ENCODE assay signal across 8 cellular contexts in genomic region chr13:91347212-91347995, GRCh38. TPM values are rescaled to one million over a fixed set of nuclear protein-coding genes. Genes with fewer than 3 reads are reported as not detected.
DNase-seq lines count a peak whose midpoint lies in the region; ATAC-seq and TF ChIP-seq lines count a peak whose summit lies in the region.

Gene MIR17HG, plus strand, starts transcription at chr13:91347687.

- H3K9me3 Mint-ChIP-seq in activated CD4-positive, alpha-beta T cell treated with anti-CD3 and anti-CD28 coated beads for 36 hours (ENCODE audit: low read depth): no peaks in the 10 kb centered on the region
- no peaks in the 10 kb centered on the region for H3K9me3 Mint-ChIP-seq in chondrocyte (ENCODE audit: low read depth)

- H3K27ac ChIP-seq in layer of hippocampus (ENCODE audit: low read depth, low read length): peak within 1 kb of the TSS; percentile 94

- POLR2A ChIA-PET in activated CD4-positive, alpha-beta T cell treated with anti-CD3 and anti-CD28 coated beads for 36 hours (lab: Charles Lee): interaction anchor here (1.0 to 1.6 kb wide), 3 partner anchors 9 to 21 kb away, joined by 3 to 5 read pairs (median 3); no protein-coding TSS in a partner anchor

- peaks cover 42% of the 10 kb centered on the region for H3K36me3 ChIP-seq in BE2C

- DNase-seq in BE2C: peak; percentile 94
- DNase-seq in GM19240 (ENCODE audit: insufficient read length, low spot score): peak; percentile 42
- peak; percentile 80 to 91 for DNase-seq in NCI-H524 (lab: John Stamatoyannopoulos, UW)
- peak; percentile 94 for DNase-seq in activated CD4-positive, alpha-beta T cell treated with anti-CD3 and anti-CD28 coated beads for 36 hours
- DNase-seq in chondrocyte (ENCODE audit: low spot score): peak; percentile 88
- DNase-seq in stimulated activated CD4-positive, alpha-beta T cell treated with anti-CD3 and anti-CD28 coated beads, Interleukin-1b, Interleukin-23, amount 100 ng/mL, for 1 hour (ENCODE audit: low read depth in 2 of 2): peak; percentile 66 to 76

- H3K4me3 ChIP-seq in BE2C (ENCODE audit: low read depth, low read length): peak within 1 kb of the TSS; percentile 60

- H3K4me1 ChIP-seq in BE2C: peaks cover 6% of the 10 kb centered on the region

- peaks cover 44% of the 10 kb centered on the region for H3K4me1 Mint-ChIP-seq in activated CD4-positive, alpha-beta T cell treated with anti-CD3 and anti-CD28 coated beads for 36 hours
- peaks cover 38% of the 10 kb centered on the region for H3K4me1 Mint-ChIP-seq in chondrocyte (ENCODE audit: low read depth)

- H3K9me3 ChIP-seq in BE2C: no peaks in the 10 kb centered on the region; the same call in 1 of the 2 replicates

- ATAC-seq in HG03442 (IDR thresholded peaks at IDR 0.05; ENCODE audit: unreplicated experiment): peak; percentile 47
- ATAC-seq in activated CD4-positive, alpha-beta T cell treated with anti-CD3 and anti-CD28 coated beads for 36 hours: peak; percentile 61

- peak within 1 kb of the TSS; percentile 93 for H3K4me3 Mint-ChIP-seq in activated CD4-positive, alpha-beta T cell treated with anti-CD3 and anti-CD28 coated beads for 36 hours
- peak within 1 kb of the TSS; percentile 93 for H3K4me3 Mint-ChIP-seq in chondrocyte (ENCODE audit: unreplicated experiment)

- H3K27me3 ChIP-seq in BE2C: peaks cover 50% of the 10 kb centered on the region
- H3K27me3 ChIP-seq in layer of hippocampus (ENCODE audit: control insufficient read depth, insufficient read depth, low read length): no peaks in the 10 kb centered on the region

- TF ChIP-seq CTCF in BE2C (IDR thresholded peaks at IDR 0.05; ENCODE audit: low read depth, low read length) (no peak), chondrocyte (IDR thresholded peaks at IDR 0.05) (no peak)

- CTCF ChIA-PET in activated CD4-positive, alpha-beta T cell treated with anti-CD3 and anti-CD28 coated beads for 36 hours (lab: Charles Lee): interaction anchor here (0.8 to 2.8 kb wide), 8 partner anchors 11 to 142 kb away, joined by 3 to 19 read pairs (median 4); no protein-coding TSS in a partner anchor

- H3K27me3 Mint-ChIP-seq in activated CD4-positive, alpha-beta T cell treated with anti-CD3 and anti-CD28 coated beads for 36 hours: no peaks in the 10 kb centered on the region
- H3K27me3 Mint-ChIP-seq in chondrocyte (ENCODE audit: low read depth): peaks cover 7% of the 10 kb centered on the region

- H3K36me3 Mint-ChIP-seq in activated CD4-positive, alpha-beta T cell treated with anti-CD3 and anti-CD28 coated beads for 36 hours (ENCODE audit: low read depth): peaks cover 35% of the 10 kb centered on the region
- peaks cover 2% of the 10 kb centered on the region for H3K36me3 Mint-ChIP-seq in chondrocyte (ENCODE audit: low read depth)

- intact Hi-C loops in activated CD4-positive, alpha-beta T cell treated with anti-CD3 and anti-CD28 coated beads for 36 hours (cut with DNase I, micrococcal nuclease): loop anchor here (1.0 to 2.0 kb wide), 3 partner anchors 22 to 51 kb away; partner anchors contain the start of gene GPC5 (in 2 of the 2)

- peak within 1 kb of the TSS; percentile 93 for H3K27ac Mint-ChIP-seq in activated CD4-positive, alpha-beta T cell treated with anti-CD3 and anti-CD28 coated beads for 36 hours
- peak within 1 kb of the TSS; percentile 77 for H3K27ac Mint-ChIP-seq in chondrocyte (ENCODE audit: unreplicated experiment)

RNA-seq across cellular contexts. Expression of gene MIR17HG, which starts in this region (rescaled TPM):
- 1.9 TPM for polyA plus RNA-seq in BE2C (2012; ENCODE audit: insufficient read depth, insufficient read length, low read depth)
- 10 to 100 TPM; 13.8 to 26.7 TPM for total RNA-seq in activated CD4-positive, alpha-beta T cell treated with anti-CD3 and anti-CD28 coated beads for 36 hours
- 0.74 to 2.4 TPM (median 0.82 TPM) in 3 replicates for total RNA-seq in chondrocyte

Comparison
In these comparisons a context has a peak if more than half of its experiments do, and no peak if none do; other contexts are left out.
1. Peak in every context shown above with its lines: DNase-seq, ATAC-seq, H3K4me3 ChIP-seq and H3K27ac ChIP-seq.
2. DNase-seq: peak in every context shown above with its lines; median percentile 94 in BE2C; 94 in activated CD4-positive, alpha-beta T cell treated with anti-CD3 and anti-CD28 coated beads for 36 hours; 88 in chondrocyte; 86 in NCI-H524; 71 in stimulated activated CD4-positive, alpha-beta T cell treated with anti-CD3 and anti-CD28 coated beads, Interleukin-1b, Interleukin-23, amount 100 ng/mL, for 1 hour; 42 in GM19240.